ENCODE assay signal across 16 cellular contexts in genomic region chr12:113930249-113930648, GRCh38. TPM values are rescaled to one million over a fixed set of nuclear protein-coding genes. Genes with fewer than 3 reads are reported as not detected.
DNase-seq lines count a peak whose midpoint lies in the region; ATAC-seq, FAIRE-seq and TF ChIP-seq lines count a peak whose summit lies in the region.
"Had no signal": no experiment of that assay in that cellular context is flagged by ENCODE, and none has a peak within 500 bp of the region (broad histone marks: within the 10 kb centered on the region; RNA-seq: fewer than 3 reads in every experiment).

No MANE protein-coding gene starts in this region.

- CTCF ChIA-PET in K562 (lab: Yijun Ruan, JAX; ENCODE audit: low intra/inter-chr PET ratio) = no interaction called here

- H3K9me3 Mint-ChIP-seq in CD4-positive, CD25-positive, alpha-beta regulatory T cell = no peaks in the 10 kb centered on the region
- no peaks in the 10 kb centered on the region; a peak in 1 of 5 replicates for H3K9me3 Mint-ChIP-seq in H9
- H3K9me3 Mint-ChIP-seq: CD8-positive, alpha-beta T cell had no signal

- no peak for TF ChIP-seq RAD21 in K562 (CRISPR knock-in tag; conservative IDR thresholded peaks at IDR 0.05 in 1 of 2, IDR thresholded peaks at IDR 0.05 in 1 of 2)

- no peak for DNase-seq in CD4-positive, CD25-positive, alpha-beta regulatory T cell
- DNase-seq in H9 = no peak
- no peak for DNase-seq in K562 (ENCODE audit: extremely low read depth in 1 of 4, low spot score in 3 of 4)
- DNase-seq in neuronal stem cell (ENCODE audit: low spot score) = no peak
- DNase-seq in NCI-H1417 (lab: John Stamatoyannopoulos, UW) = no peak
- no peak for DNase-seq in AML-193 (lab: John Stamatoyannopoulos, UW)
- DNase-seq: ACHN; Calu3; CD8-positive, alpha-beta T cell; DMS79 treated with DMSO at 0.1 percent for 48 hours; GF-D8 had no signal

- no peak overlapping the region for H2AFZ ChIP-seq in H9 (ENCODE audit: low read length)
- H2AFZ ChIP-seq in K562 (ENCODE audit: low read depth, low read length) = no peak overlapping the region
- H2AFZ ChIP-seq in neuronal stem cell (ENCODE audit: low read length) = no peak overlapping the region

- TF ChIP-seq CTCF in H9 (conservative IDR thresholded peaks at IDR 0.05) = no peak
- no peak for TF ChIP-seq CTCF in K562 (IDR thresholded peaks at IDR 0.05 in 2 of 3, conservative IDR thresholded peaks at IDR 0.05 in 1 of 3; ENCODE audit: insufficient read depth in 2 of 3, low read depth in 1 of 3, low read length in 3 of 3)

- H2AK5ac ChIP-seq in H9 (ENCODE audit: insufficient read length, low read length) = no peak overlapping the region
- peak overlapping the region; percentile 23 for H2AK5ac ChIP-seq in neuronal stem cell (ENCODE audit: low read depth, low read length)

- no peak overlapping the region for H2BK20ac ChIP-seq in H9 (ENCODE audit: low read depth, low read length, poor library complexity, severe bottlenecking)

- TF ChIP-seq EP300 in K562 (IDR thresholded peaks at IDR 0.05; ENCODE audit: low read length) = no peak

- no peak overlapping the region for H3K14ac ChIP-seq in H9 (ENCODE audit: insufficient read depth, low read length)
- no peak overlapping the region for H3K14ac ChIP-seq in neuronal stem cell (ENCODE audit: low read length)

- H3K27ac Mint-ChIP-seq in CD4-positive, CD25-positive, alpha-beta regulatory T cell = peak overlapping the region in 2 of 3 donors; percentile 26 to 50
- peak overlapping the region in 2 of 3 experiments; percentile 23 to 98; a peak in 4 of 7 replicates for H3K27ac Mint-ChIP-seq in H9
- H3K27ac Mint-ChIP-seq: CD8-positive, alpha-beta T cell had no signal

- in situ Hi-C loops in K562 (cut with MboI) = no loop called here

- H3K27ac ChIP-seq in CD4-positive, CD25-positive, alpha-beta regulatory T cell (ENCODE audit: insufficient read depth, low read length, poor library complexity, severe bottlenecking) = no peak overlapping the region
- H3K27ac ChIP-seq in H9 (ENCODE audit: insufficient read length, low read depth, low read length) (no peak overlapping the region), K562 (ENCODE audit: extremely low read depth, low read depth, low read length) (no peak overlapping the region), neuronal stem cell (replicated peaks; ENCODE audit: low read length) (no peak overlapping the region)
- H3K27ac ChIP-seq: C4-2B had no signal

- H3K27me3 Mint-ChIP-seq in CD4-positive, CD25-positive, alpha-beta regulatory T cell = no peaks in the 10 kb centered on the region
- no peaks in the 10 kb centered on the region for H3K27me3 Mint-ChIP-seq in H9 (ENCODE audit: low read depth)

- no peaks in the 10 kb centered on the region for H3K4me1 ChIP-seq in CD4-positive, CD25-positive, alpha-beta regulatory T cell (ENCODE audit: control insufficient read depth, insufficient read depth, low read length, poor library complexity, severe bottlenecking)
- H3K4me1 ChIP-seq in H9 (ENCODE audit: insufficient read depth, low read length) = no peaks in the 10 kb centered on the region
- peaks cover 45 to 49% of the 10 kb centered on the region in 2 experiments for H3K4me1 ChIP-seq in K562 (replicated peaks in 1 of 2; ENCODE audit: control insufficient read depth in 2 of 2, insufficient read depth in 2 of 2, low read length in 2 of 2)
- H3K4me1 ChIP-seq in neuronal stem cell (ENCODE audit: control insufficient read depth in 2 of 2, insufficient read depth in 1 of 2, low read depth in 1 of 2, low read length in 2 of 2) = peaks cover 20 to 30% of the 10 kb centered on the region in 2 donors
- H3K4me1 ChIP-seq: HAP-1 had no signal

- no CpG with 5 or more reads among the region's 4 CpGs for WGBS in H9 (ENCODE audit: extremely low coverage, insufficient read length, low lambda C conversion rate)
- WGBS in K562 (ENCODE audit: insufficient coverage, low coverage, missing lambda C conversion rate) = 86% methylated on average over 4 of the region's 4 CpGs
- WGBS in neuronal stem cell (ENCODE audit: extremely low coverage in 2 of 2, insufficient read length in 2 of 2, insufficient replicate concordance in 1 of 2), 2 donors = no CpG with 5 or more reads among the region's 4 CpGs

- H4K91ac ChIP-seq in H9 (ENCODE audit: insufficient read length, low read depth, low read length) (no peak overlapping the region), neuronal stem cell (ENCODE audit: low read depth, low read length, poor library complexity) (no peak overlapping the region)

- H3K56ac ChIP-seq in H9 (ENCODE audit: insufficient read length, low read depth, low read length) = no peak overlapping the region

- peaks cover 67% of the 10 kb centered on the region for H3K36me3 ChIP-seq in CD4-positive, CD25-positive, alpha-beta regulatory T cell (ENCODE audit: control insufficient read depth, insufficient read depth, low read length)
- peaks cover 81% of the 10 kb centered on the region; the same call in 2 of the 3 replicates for H3K36me3 ChIP-seq in K562 (ENCODE audit: control insufficient read depth, insufficient read depth, low read length)
- peaks cover 3 to 29% of the 10 kb centered on the region in 2 donors for H3K36me3 ChIP-seq in neuronal stem cell (replicated peaks in 1 of 2; ENCODE audit: control insufficient read depth in 2 of 2, insufficient read depth in 2 of 2, low read length in 2 of 2)
- H3K36me3 ChIP-seq: HAP-1 had no signal

- no peak overlapping the region for H2BK120ac ChIP-seq in H9 (ENCODE audit: low read depth, low read length, poor library complexity, severe bottlenecking)
- no peak overlapping the region for H2BK120ac ChIP-seq in neuronal stem cell (ENCODE audit: low read depth, low read length)

- no peak for TF ChIP-seq POLR2A in K562 (conservative IDR thresholded peaks at IDR 0.05)

- intact Hi-C loops in K562 (cut with micrococcal nuclease) = loop anchor here (5.0 kb wide), 1 partner anchor 283 kb away; no protein-coding TSS in a partner anchor

- H3K18ac ChIP-seq in H9 (ENCODE audit: insufficient read length, low read depth, low read length) (no peak overlapping the region), neuronal stem cell (ENCODE audit: low read length) (peak overlapping the region; percentile 63)

- H2BK15ac ChIP-seq in H9 (ENCODE audit: low read depth, low read length) (no peak overlapping the region), neuronal stem cell (ENCODE audit: low read length) (no peak overlapping the region)

- H3K9me3 ChIP-seq in CD4-positive, CD25-positive, alpha-beta regulatory T cell (ENCODE audit: control insufficient read depth in 2 of 2, low read length in 2 of 2) = no peaks in the 10 kb centered on the region
- H3K9me3 ChIP-seq in H9 (ENCODE audit: control insufficient read depth, low read depth, low read length) (no peaks in the 10 kb centered on the region), K562 (replicated peaks; ENCODE audit: control insufficient read depth, insufficient read depth, low read depth, low read length) (no peaks in the 10 kb centered on the region), neuronal stem cell (replicated peaks in 1 of 2; ENCODE audit: control insufficient read depth in 2 of 2, insufficient read depth in 1 of 2, low read depth in 1 of 2, low read length in 2 of 2) (no peaks in the 10 kb centered on the region)
- H3K9me3 ChIP-seq: HAP-1 had no signal

- ATAC-seq in CD4-positive, CD25-positive, alpha-beta regulatory T cell (ENCODE audit: low read depth in 2 of 2) = no peak
- ATAC-seq in K562 = no peak
- no peak for ATAC-seq in GM18502 (IDR thresholded peaks at IDR 0.05; ENCODE audit: poor library complexity, unreplicated experiment)
- ATAC-seq: CD8-positive, alpha-beta T cell had no signal

- H4K8ac ChIP-seq in H9 (replicated peaks; ENCODE audit: insufficient read length, low read depth, low read length) (no peak overlapping the region), neuronal stem cell (ENCODE audit: low read depth, low read length) (no peak overlapping the region)

- no peak overlapping the region for H3K23ac ChIP-seq in H9 (ENCODE audit: insufficient read length, low read depth, low read length)
- no peak overlapping the region for H3K23ac ChIP-seq in neuronal stem cell (ENCODE audit: low read depth, low read length, poor library complexity)

- no peak overlapping the region for H4K5ac ChIP-seq in H9 (ENCODE audit: insufficient read length, low read depth, low read length)

- H2BK12ac ChIP-seq in H9 (ENCODE audit: insufficient read length, low read depth, low read length) (no peak overlapping the region), neuronal stem cell (ENCODE audit: low read length) (no peak overlapping the region)

- H3K9ac ChIP-seq in H9 (ENCODE audit: extremely low read depth, insufficient read length, low read length) = no peak overlapping the region
- H3K9ac ChIP-seq in K562 (ENCODE audit: insufficient read depth in 1 of 2, low read depth in 2 of 2, low read length in 2 of 2) = no peak overlapping the region
- no peak overlapping the region for H3K9ac ChIP-seq in neuronal stem cell (ENCODE audit: low read depth, low read length, poor library complexity)

- H4K20me1 ChIP-seq in H9 (ENCODE audit: control insufficient read depth, insufficient read depth, insufficient read length) = no peaks in the 10 kb centered on the region
- H4K20me1 ChIP-seq in K562 (replicated peaks; ENCODE audit: control insufficient read depth, insufficient read depth, low read length) = no peaks in the 10 kb centered on the region

- no peak overlapping the region for H3T11ph ChIP-seq in H9 (ENCODE audit: low read length)

- BruUV-seq in K562 (replicated peaks; lab: Mats Ljungman, UMichigan) = no TSS peak

- H3K23me2 ChIP-seq in H9 (ENCODE audit: insufficient read length, low read depth, low read length, poor library complexity, severe bottlenecking) = no peaks in the 10 kb centered on the region

- peaks cover 10% of the 10 kb centered on the region for H3K9me1 ChIP-seq in K562 (ENCODE audit: control insufficient read depth, insufficient read depth, low read length)

- H3K79me1 ChIP-seq in H9 (ENCODE audit: insufficient read depth, low read depth, low read length, poor library complexity, severe bottlenecking) (no peaks in the 10 kb centered on the region), neuronal stem cell (ENCODE audit: low read depth, low read length) (no peaks in the 10 kb centered on the region)

- POLR2A ChIA-PET in K562 (lab: Yijun Ruan, JAX) = no interaction called here

- no peak for FAIRE-seq in K562 (lab: Jason Lieb, UNC)
- FAIRE-seq: A204.1, H1 had no signal

- H3K4me3 ChIP-seq in CD4-positive, CD25-positive, alpha-beta regulatory T cell (ENCODE audit: low read depth, low read length) = no peak overlapping the region
- H3K4me3 ChIP-seq in K562 (no peak overlapping the region), neuronal stem cell (ENCODE audit: low read length in 2 of 2) (no peak overlapping the region)
- H3K4me3 ChIP-seq: HAP-1 had no signal

- no peak overlapping the region for H3K4ac ChIP-seq in H9 (ENCODE audit: low read depth, low read length)
- no peak overlapping the region for H3K4ac ChIP-seq in neuronal stem cell (ENCODE audit: low read length)

- no peak overlapping the region for H3K4me3 Mint-ChIP-seq in CD4-positive, CD25-positive, alpha-beta regulatory T cell
- H3K4me3 Mint-ChIP-seq in H9 = no peak overlapping the region
- H3K4me3 Mint-ChIP-seq: CD8-positive, alpha-beta T cell had no signal

- H3K79me2 ChIP-seq in H9 (ENCODE audit: insufficient read depth, low read length) = no peaks in the 10 kb centered on the region
- H3K79me2 ChIP-seq in K562 (ENCODE audit: control insufficient read depth, insufficient read depth, low read length) = no peaks in the 10 kb centered on the region

- peaks cover 0 to 19% (median 9%) of the 10 kb centered on the region in 4 donors for H3K4me1 Mint-ChIP-seq in CD4-positive, CD25-positive, alpha-beta regulatory T cell
- peaks cover 21 to 78% of the 10 kb centered on the region in 2 experiments for H3K4me1 Mint-ChIP-seq in H9

- H2BK5ac ChIP-seq in H9 (ENCODE audit: insufficient read length, low read length) (no peak overlapping the region), neuronal stem cell (ENCODE audit: low read length) (peak overlapping the region; percentile 7)

- no peaks in the 10 kb centered on the region for H3K27me3 ChIP-seq in CD4-positive, CD25-positive, alpha-beta regulatory T cell (ENCODE audit: control insufficient read depth, insufficient read depth, low read length)
- H3K27me3 ChIP-seq in H9 (ENCODE audit: insufficient read depth, low read length) (no peaks in the 10 kb centered on the region), K562 (ENCODE audit: control insufficient read depth in 2 of 2, insufficient read depth in 2 of 2, low read length in 2 of 2) (no peaks in the 10 kb centered on the region), neuronal stem cell (ENCODE audit: control insufficient read depth in 3 of 3, insufficient read depth in 3 of 3, low read depth in 1 of 3, low read length in 3 of 3) (no peaks in the 10 kb centered on the region)

- H3K4me2 ChIP-seq in H9 (ENCODE audit: insufficient read depth, insufficient read length, low read length) (no peak overlapping the region), K562 (ENCODE audit: insufficient read depth, low read length) (no peak overlapping the region), neuronal stem cell (ENCODE audit: insufficient read depth, low read length, poor library complexity, severe bottlenecking) (no peak overlapping the region)

- peaks cover 68% of the 10 kb centered on the region for H3K36me3 Mint-ChIP-seq in CD4-positive, CD25-positive, alpha-beta regulatory T cell
- peaks cover 20 to 43% (median 38%) of the 10 kb centered on the region in 3 experiments; a peak in 6 of 7 replicates for H3K36me3 Mint-ChIP-seq in H9 (ENCODE audit: insufficient read depth in 1 of 3, low read depth in 3 of 3)

RNA-seq across cellular contexts. Expression of gene RBM19, which starts 35.9 kb away (rescaled TPM):
- total RNA-seq in CD4-positive, CD25-positive, alpha-beta regulatory T cell = 66.2 TPM
- polyA plus RNA-seq in CD4-positive, CD25-positive, alpha-beta regulatory T cell = 1 to 10 TPM; 6.3 to 8.3 (median 6.8) TPM
- total RNA-seq in H9 (2021) (32.2 and 33.1 TPM in 2 replicates), K562 (2014; rRNA removed) (50.4 and 51.0 TPM in 2 replicates), K562 (2014; rRNA removed; fragmentation: Illumina TruSeq; extraction: Trizol) (30.9 and 34.5 TPM in 2 replicates), K562 (2015; rRNA removed; fragmentation: Illumina TruSeq; extraction: Trizol) (42.1 and 45.2 TPM in 2 replicates), K562 (2021) (51.5 and 58.4 TPM in 2 replicates)
- 62.4 and 97.5 TPM in 2 replicates for total RNA-seq in K562 (2011; cell fraction: chromatin; rRNA removed; ENCODE audit: low replicate concordance)
- 44.2 and 51.4 TPM in 2 replicates for total RNA-seq in K562 (2011; cell fraction: nucleolus; rRNA removed)
- 50.4 and 55.4 TPM in 2 replicates for total RNA-seq in K562 (2011; cell fraction: nucleoplasm; rRNA removed)
- polyA plus RNA-seq in K562 (2011; rRNA removed) (22.4 and 22.6 TPM in 2 replicates), K562 (2014; fragmentation: Illumina TruSeq; extraction: Trizol) (37.9 TPM in 2 replicates), K562 (2014; fragmentation: Nextera tagmentation; extraction: Ambion mirVana) (10 to 100 TPM; 16.0 to 19.5 TPM), K562 (2014; rRNA removed) (49.7 and 53.4 TPM in 2 replicates)
- 16.8 and 23.2 TPM in 2 replicates for polyA plus RNA-seq in K562 (2011; cell fraction: cytosol; rRNA removed)
- polyA plus RNA-seq in K562 (2011; cell fraction: nucleus; rRNA removed) = 63.1 and 103 TPM in 2 replicates
- 23.4 and 32.8 TPM in 2 replicates for polyA plus RNA-seq in K562 (2012)
- 26.9 and 34.1 TPM in 2 replicates for polyA minus RNA-seq in K562 (2011; rRNA and poly(A)+ RNA removed)
- 21.8 and 27.6 TPM in 2 replicates for polyA minus RNA-seq in K562 (2011; cell fraction: cytosol; rRNA and poly(A)+ RNA removed)
- polyA minus RNA-seq in K562 (2011; cell fraction: nucleus; rRNA and poly(A)+ RNA removed) = 41.9 and 53.0 TPM in 2 replicates
- 11.9 TPM for polyA plus RNA-seq in neuronal stem cell (2013, experiment 1 of 2)
- 11.5 TPM for polyA plus RNA-seq in neuronal stem cell (2013, experiment 2 of 2)
